ENCODE assay signal across 10 cellular contexts in genomic region chr10:78203915-78204818, GRCh38.
DNase-seq lines count a peak whose midpoint lies in the region; ATAC-seq and TF ChIP-seq lines count a peak whose summit lies in the region.
"Had no signal": no experiment of that assay in that cellular context is flagged by ENCODE, and none has a peak within 500 bp of the region (broad histone marks: within the 10 kb centered on the region; RNA-seq: fewer than 3 reads in every experiment).

No MANE protein-coding gene starts in this region.

- no peak overlapping the region for H4K8ac ChIP-seq in neuronal stem cell (ENCODE audit: low read depth, low read length)

- no peaks in the 10 kb centered on the region for H3K4me1 Mint-ChIP-seq in activated T-helper 17 cell treated with anti-CD3 and anti-CD28 coated beads, Interleukin-2, amount 50 U/mL, for 72 hours

- no peak overlapping the region for H3K14ac ChIP-seq in neuronal stem cell (ENCODE audit: low read length)

- H3K4me2 ChIP-seq in neuronal stem cell (ENCODE audit: insufficient read depth, low read length, poor library complexity, severe bottlenecking) = no peak overlapping the region

- H3K36me3 Mint-ChIP-seq in activated T-helper 17 cell treated with anti-CD3 and anti-CD28 coated beads, Interleukin-2, amount 50 U/mL, for 72 hours (ENCODE audit: low read depth) = no peaks in the 10 kb centered on the region

- H3K18ac ChIP-seq in neuronal stem cell (ENCODE audit: low read length) = peak overlapping the region; percentile 35

- peak overlapping the region; percentile 9 for H4K91ac ChIP-seq in neuronal stem cell (ENCODE audit: low read depth, low read length, poor library complexity)

- H3K27me3 ChIP-seq in neuronal stem cell (ENCODE audit: control insufficient read depth in 3 of 3, insufficient read depth in 3 of 3, low read depth in 1 of 3, low read length in 3 of 3) = peaks cover 0 to 29% (median 0%) of the 10 kb centered on the region in 3 experiments
- H3K27me3 ChIP-seq in brain microvascular endothelial cell (replicated peaks) = no peaks in the 10 kb centered on the region
- H3K27me3 ChIP-seq: breast epithelium had no signal

- no peaks in the 10 kb centered on the region for H3K4me1 ChIP-seq in neuronal stem cell (ENCODE audit: control insufficient read depth in 2 of 2, insufficient read depth in 1 of 2, low read depth in 1 of 2, low read length in 2 of 2)
- H3K4me1 ChIP-seq: breast epithelium, HAP-1 had no signal

- no peak for ATAC-seq in GM18517 (IDR thresholded peaks at IDR 0.05; ENCODE audit: unreplicated experiment)
- ATAC-seq in activated T-helper 17 cell treated with anti-CD3 and anti-CD28 coated beads, Interleukin-2, amount 50 U/mL, for 72 hours (replicated peaks) = no peak

- in situ Hi-C loops in brain microvascular endothelial cell (cut with HindIII; ENCODE audit: low pct_ligation_motif_present, low sequenced_read_pairs) = no loop called here

- H3K27me3 Mint-ChIP-seq in activated T-helper 17 cell treated with anti-CD3 and anti-CD28 coated beads, Interleukin-2, amount 50 U/mL, for 72 hours = no peaks in the 10 kb centered on the region

- H2BK12ac ChIP-seq in neuronal stem cell (ENCODE audit: low read length) = peak overlapping the region; percentile 63

- no peak overlapping the region for H2BK15ac ChIP-seq in neuronal stem cell (ENCODE audit: low read length)

- H3K9me3 ChIP-seq in neuronal stem cell (replicated peaks in 1 of 2; ENCODE audit: control insufficient read depth in 2 of 2, insufficient read depth in 1 of 2, low read depth in 1 of 2, low read length in 2 of 2) = no peaks in the 10 kb centered on the region
- H3K9me3 ChIP-seq: breast epithelium, HAP-1 had no signal

- no peak overlapping the region for H3K23ac ChIP-seq in neuronal stem cell (ENCODE audit: low read depth, low read length, poor library complexity)

- H3K9ac ChIP-seq in neuronal stem cell (ENCODE audit: low read depth, low read length, poor library complexity) = no peak overlapping the region

- H3K36me3 ChIP-seq in neuronal stem cell (replicated peaks in 1 of 2; ENCODE audit: control insufficient read depth in 2 of 2, insufficient read depth in 2 of 2, low read length in 2 of 2) (no peaks in the 10 kb centered on the region), brain microvascular endothelial cell (replicated peaks) (no peaks in the 10 kb centered on the region)
- H3K36me3 ChIP-seq: breast epithelium, HAP-1 had no signal

- TF ChIP-seq CTCF in brain microvascular endothelial cell (IDR thresholded peaks at IDR 0.05; ENCODE audit: low read depth, low read length, missing control alignments) = no peak

- peak; percentile 91 for DNase-seq in DMS153 treated with DMSO at 0.1 percent for 48 hours (lab: John Stamatoyannopoulos, UW; ENCODE audit: unreplicated experiment)
- DNase-seq in NCI-H146 treated with DMSO at 0.1 percent for 48 hours (lab: John Stamatoyannopoulos, UW; ENCODE audit: unreplicated experiment) = peak; percentile 26
- peak; percentile 77 for DNase-seq in astrocyte of the hippocampus (ENCODE audit: low read depth, low spot score)
- DNase-seq in neuronal stem cell (ENCODE audit: low spot score) = no peak
- DNase-seq in NCI-H524 treated with DMSO at 0.1 percent for 48 hours (lab: John Stamatoyannopoulos, UW) = no peak
- DNase-seq in brain microvascular endothelial cell = no peak

- H3K4me3 ChIP-seq in neuronal stem cell (ENCODE audit: low read length in 2 of 2) = no peak overlapping the region
- no peak overlapping the region for H3K4me3 ChIP-seq in brain microvascular endothelial cell (ENCODE audit: low read depth, low read length)
- H3K4me3 ChIP-seq: breast epithelium, HAP-1 had no signal

- no CpG with 5 or more reads among the region's 9 CpGs for WGBS in neuronal stem cell (ENCODE audit: extremely low coverage in 2 of 2, insufficient read length in 2 of 2, insufficient replicate concordance in 1 of 2), 2 donors

- no peak overlapping the region for H3K27ac Mint-ChIP-seq in activated T-helper 17 cell treated with anti-CD3 and anti-CD28 coated beads, Interleukin-2, amount 50 U/mL, for 72 hours

- H2AFZ ChIP-seq in neuronal stem cell (ENCODE audit: low read length) = no peak overlapping the region

- no peak overlapping the region for H2BK120ac ChIP-seq in neuronal stem cell (ENCODE audit: low read depth, low read length)

- H3K9me3 Mint-ChIP-seq in activated T-helper 17 cell treated with anti-CD3 and anti-CD28 coated beads, Interleukin-2, amount 50 U/mL, for 72 hours = no peaks in the 10 kb centered on the region

- H3K4ac ChIP-seq in neuronal stem cell (ENCODE audit: low read length) = no peak overlapping the region

- H3K27ac ChIP-seq in neuronal stem cell (replicated peaks; ENCODE audit: low read length) (no peak overlapping the region), brain microvascular endothelial cell (no peak overlapping the region)
- H3K27ac ChIP-seq: breast epithelium had no signal

- no peaks in the 10 kb centered on the region for H3K79me1 ChIP-seq in neuronal stem cell (ENCODE audit: low read depth, low read length)

- H2AK5ac ChIP-seq in neuronal stem cell (ENCODE audit: low read depth, low read length) = peak overlapping the region; percentile 45

- no peak overlapping the region for H3K4me3 Mint-ChIP-seq in activated T-helper 17 cell treated with anti-CD3 and anti-CD28 coated beads, Interleukin-2, amount 50 U/mL, for 72 hours

- H2BK5ac ChIP-seq in neuronal stem cell (ENCODE audit: low read length) = no peak overlapping the region

Comparison
In these comparisons a context has a peak if more than half of its experiments do, and no peak if none do; other contexts are left out.
1. DNase-seq: peak in DMS153 treated with DMSO at 0.1 percent for 48 hours (single experiment), NCI-H146 treated with DMSO at 0.1 percent for 48 hours (single experiment) and astrocyte of the hippocampus (single experiment); none in neuronal stem cell (single experiment), NCI-H524 treated with DMSO at 0.1 percent for 48 hours (single experiment) and brain microvascular endothelial cell (single experiment).